In genomic region chr13:23434431-23434830, GRCh38 we compare ENCODE assay signal across 20 cellular contexts. TPM values are rescaled to one million over a fixed set of nuclear protein-coding genes. Genes with fewer than 3 reads are reported as not detected.
DNase-seq lines count a peak whose midpoint lies in the region; FAIRE-seq and TF ChIP-seq lines count a peak whose summit lies in the region.
"Had no signal": no experiment of that assay in that cellular context is flagged by ENCODE, and none has a peak within 500 bp of the region (broad histone marks: within the 10 kb centered on the region; RNA-seq: fewer than 3 reads in every experiment).

No MANE protein-coding gene starts in this region.

- peaks cover 11% of the 10 kb centered on the region for H3K36me3 Mint-ChIP-seq in nephron progenitor cell (ENCODE audit: low read depth)
- H3K36me3 Mint-ChIP-seq: CD8-positive, alpha-beta T cell had no signal

- H3K4me3 ChIP-seq in kidney (ENCODE audit: low read length in 2 of 2) (no peak overlapping the region), adrenal gland (no peak overlapping the region), ovary (no peak overlapping the region)
- H3K4me3 ChIP-seq: BLaER1 had no signal

- H3K27me3 ChIP-seq in adrenal gland (peaks cover 4% of the 10 kb centered on the region), ovary (no peaks in the 10 kb centered on the region)

- DNase-seq in NCI-H82 (lab: John Stamatoyannopoulos, UW) (peak; percentile 28), NCI-H82 treated with DMSO at 0.1 percent for 48 hours (lab: John Stamatoyannopoulos, UW; ENCODE audit: unreplicated experiment) (no peak), nephron progenitor cell (no peak), retina (peak; percentile 54), kidney (no peak), adrenal gland (no peak), ovary (no peak)
- DNase-seq: CD8-positive, alpha-beta T cell; DMS79 treated with DMSO at 0.1 percent for 48 hours; NCI-H1105 treated with DMSO at 0.1 percent for 48 hours; NCI-H187 treated with DMSO at 0.1 percent for 48 hours; NCI-H510A; NCI-H774; Right ventricle myocardium superior had no signal

- TF ChIP-seq POLR2A in adrenal gland (IDR thresholded peaks at IDR 0.05) (no peak), ovary (IDR thresholded peaks at IDR 0.05) (no peak)

- peak overlapping the region; percentile 84 for H3K4me3 Mint-ChIP-seq in nephron progenitor cell
- H3K4me3 Mint-ChIP-seq: CD8-positive, alpha-beta T cell had no signal

- peaks cover 11% of the 10 kb centered on the region for H3K27me3 Mint-ChIP-seq in nephron progenitor cell (ENCODE audit: low read depth, poor library complexity)

- H3K36me3 ChIP-seq in kidney (ENCODE audit: control insufficient read depth in 1 of 2, insufficient read depth in 2 of 2, low read length in 2 of 2) (no peaks in the 10 kb centered on the region), adrenal gland (replicated peaks in 1 of 2) (no peaks in the 10 kb centered on the region), ovary (no peaks in the 10 kb centered on the region)
- H3K36me3 ChIP-seq: BLaER1 had no signal

- TF ChIP-seq CTCF in nephron progenitor cell (IDR thresholded peaks at IDR 0.05) (no peak), kidney (IDR thresholded peaks at IDR 0.05; ENCODE audit: borderline replicate concordance, extremely low read depth, insufficient read depth) (no peak), adrenal gland (IDR thresholded peaks at IDR 0.05) (no peak), ovary (IDR thresholded peaks at IDR 0.05) (no peak)

- FAIRE-seq in kidney (lab: Jason Lieb, UNC): no peak
- FAIRE-seq: A204.1, D721Med, G401.6, GM12878 had no signal

- no peak overlapping the region for H3K9ac ChIP-seq in kidney (ENCODE audit: low read length in 2 of 2)
- H3K9ac ChIP-seq: BLaER1 had no signal

- WGBS in adrenal gland, 4 donors: 72 to 86% (median 79%) methylated on average over 3 of the region's 3 CpGs
- 74 to 86% (median 80%) methylated on average over 3 of the region's 3 CpGs for WGBS in ovary, 3 donors

- no peaks in the 10 kb centered on the region for H3K9me3 ChIP-seq in kidney (ENCODE audit: control insufficient read depth in 1 of 2, low read length in 2 of 2)
- no peaks in the 10 kb centered on the region for H3K9me3 ChIP-seq in adrenal gland (replicated peaks in 1 of 3)
- no peaks in the 10 kb centered on the region for H3K9me3 ChIP-seq in ovary
- H3K9me3 ChIP-seq: BLaER1 had no signal

- peaks cover 50% of the 10 kb centered on the region for H3K4me1 Mint-ChIP-seq in nephron progenitor cell

- TF ChIP-seq EP300 in ovary (IDR thresholded peaks at IDR 0.05): no peak

- no peak overlapping the region for H3K27ac Mint-ChIP-seq in nephron progenitor cell
- H3K27ac Mint-ChIP-seq: CD8-positive, alpha-beta T cell had no signal

- H3K9me3 Mint-ChIP-seq in nephron progenitor cell: no peaks in the 10 kb centered on the region
- H3K9me3 Mint-ChIP-seq: CD8-positive, alpha-beta T cell had no signal

- H3K4me1 ChIP-seq in kidney (ENCODE audit: control insufficient read depth in 1 of 2, insufficient read depth in 1 of 2, low read depth in 1 of 2, low read length in 2 of 2) (peaks cover 0 to 4% of the 10 kb centered on the region in 2 donors), adrenal gland (replicated peaks in 1 of 2) (peaks cover 0 to 4% of the 10 kb centered on the region in 2 donors), ovary (ENCODE audit: insufficient read depth) (no peaks in the 10 kb centered on the region)
- H3K4me1 ChIP-seq: BLaER1 had no signal

- H3K27ac ChIP-seq in cingulate gyrus (ENCODE audit: low read depth, low read length): peak overlapping the region; percentile 19
- no peak overlapping the region for H3K27ac ChIP-seq in kidney (ENCODE audit: low read depth in 2 of 2, low read length in 2 of 2)
- no peak overlapping the region for H3K27ac ChIP-seq in adrenal gland
- H3K27ac ChIP-seq in ovary: no peak overlapping the region
- H3K27ac ChIP-seq: BLaER1 had no signal

- intact Hi-C loops in kidney (cut with DNase I) (no loop called here), adrenal gland (cut with DNase I) (no loop called here), ovary (cut with DNase I) (no loop called here)

RNA-seq across cellular contexts. Expression of gene SACS, which starts 0.9 kb away (rescaled TPM):
- total RNA-seq in kidney (12.5 TPM), adrenal gland (10 to 100 TPM in 2 of 8 donors, 1 to 10 TPM in 6; 5.9 to 11.8 (median 7.9) TPM), ovary (10 to 100 TPM; 10.6 to 16.9 (median 13.0) TPM)
- polyA plus RNA-seq in kidney (ENCODE audit: insufficient read depth, low read depth, low replicate concordance) (0.58 TPM), adrenal gland (1 to 10 TPM; 5.6 to 7.6 (median 6.4) TPM), ovary (1 to 10 TPM; 3.2 to 6.5 TPM)

Comparison
In these comparisons a context has a peak if more than half of its experiments do, and no peak if none do; other contexts are left out.
1. DNase-seq: peak in NCI-H82 (single experiment) and retina (single experiment); none in NCI-H82 treated with DMSO at 0.1 percent for 48 hours (single experiment), nephron progenitor cell (single experiment), kidney (single experiment), adrenal gland (0 of 7) and ovary (0 of 5).